8 cellular contexts compared by ENCODE assay signal in genomic region chr5:32312194-32312681, GRCh38. TPM values are rescaled to one million over a fixed set of nuclear protein-coding genes. Genes with fewer than 3 reads are reported as not detected.
A peak's percentile ranks its signal among the peaks of the same experiment; 100 is the strongest.
DNase-seq lines count a peak whose midpoint lies in the region; ATAC-seq and TF ChIP-seq lines count a peak whose summit lies in the region.

No MANE protein-coding gene starts in this region.

- H3K9me3 ChIP-seq in NT2/D1 (ENCODE audit: insufficient read depth, low read length) = no peaks in the 10 kb centered on the region
- H3K9me3 ChIP-seq in thoracic aorta = no peaks in the 10 kb centered on the region

- H3K27ac Mint-ChIP-seq in neural crest cell (ENCODE audit: unreplicated experiment) = peak overlapping the region; percentile 73

- H3K4me1 Mint-ChIP-seq in neural crest cell = peaks cover 24% of the 10 kb centered on the region

- H3K4me3 ChIP-seq in NT2/D1 (ENCODE audit: insufficient read length, low read depth) (peak overlapping the region; percentile 78), foreskin fibroblast (ENCODE audit: low read depth in 1 of 2, low read length in 2 of 2) (peak overlapping the region; percentile 74 to 77), thoracic aorta (peak overlapping the region; percentile 90)

- H3K27me3 ChIP-seq in NT2/D1 (ENCODE audit: insufficient read depth, insufficient read length) = no peaks in the 10 kb centered on the region
- no peaks in the 10 kb centered on the region for H3K27me3 ChIP-seq in thoracic aorta (replicated peaks; ENCODE audit: insufficient read depth)

- no peaks in the 10 kb centered on the region for H3K36me3 ChIP-seq in NT2/D1 (ENCODE audit: insufficient read depth, insufficient read length, low read length)
- H3K36me3 ChIP-seq in thoracic aorta = no peaks in the 10 kb centered on the region

- H3K27me3 Mint-ChIP-seq in neural crest cell (ENCODE audit: low read depth) = peaks cover 3% of the 10 kb centered on the region

- H3K36me3 Mint-ChIP-seq in neural crest cell (ENCODE audit: low read depth) = no peaks in the 10 kb centered on the region

- no peak for TF ChIP-seq CTCF in AG09319 (IDR thresholded peaks at IDR 0.05; ENCODE audit: low read depth, low read length)
- TF ChIP-seq CTCF in foreskin fibroblast (IDR thresholded peaks at IDR 0.05; ENCODE audit: low read depth, low read length) = no peak
- no peak for TF ChIP-seq CTCF in neural crest cell (conservative IDR thresholded peaks at IDR 0.05)
- no peak for TF ChIP-seq CTCF in thoracic aorta (IDR thresholded peaks at IDR 0.05)

- H3K4me3 Mint-ChIP-seq in neural crest cell = peak overlapping the region; percentile 91

- H3K9me3 Mint-ChIP-seq in neural crest cell = no peaks in the 10 kb centered on the region

- H3K9ac ChIP-seq in NT2/D1 (ENCODE audit: insufficient read length, low read depth) = peak overlapping the region; percentile 90

- ATAC-seq in GM18909 (IDR thresholded peaks at IDR 0.05; ENCODE audit: poor library complexity, unreplicated experiment) (peak; percentile 32), HG03175 (IDR thresholded peaks at IDR 0.05; ENCODE audit: unreplicated experiment) (peak; percentile 28), thoracic aorta (ENCODE audit: insufficient number of reproducible peaks, low FRiP score, low read depth) (peak; percentile 32)

- peak overlapping the region; percentile 91 to 98 for H3K27ac ChIP-seq in thoracic aorta

- no peaks in the 10 kb centered on the region for H3K4me1 ChIP-seq in NT2/D1 (ENCODE audit: insufficient read depth, insufficient read length)
- H3K4me1 ChIP-seq in thoracic aorta (ENCODE audit: control insufficient read depth in 1 of 2, low read depth in 2 of 2) = peaks cover 16 to 29% of the 10 kb centered on the region in 2 donors

- DNase-seq in AG09319 (ENCODE audit: extremely low read depth, low read depth) = peak; percentile 23
- peak; percentile 2 for DNase-seq in NT2/D1 (ENCODE audit: low read depth, low spot score)
- DNase-seq in activated T-helper 9 cell treated with anti-CD3 and anti-CD28 coated beads, Interleukin-2, amount 50 U/mL, for 16 hours (ENCODE audit: low read depth) = peak; percentile 24
- peak; percentile 55 to 83 for DNase-seq in foreskin fibroblast
- peak; percentile 41 for DNase-seq in neural crest cell (ENCODE audit: low read depth, low spot score)
- DNase-seq in thoracic aorta (ENCODE audit: low spot score) = no peak

RNA-seq across cellular contexts. Expression of gene MTMR12, which starts 0.5 kb away (rescaled TPM):
- total RNA-seq in neural crest cell = 23.5 and 28.1 TPM in 2 replicates
- total RNA-seq in thoracic aorta = 10 to 100 TPM; 23.6 to 45.0 TPM
